ENCODE assay signal across 8 cellular contexts in genomic region chr10:61899997-61900828, GRCh38. TPM values are rescaled to one million over a fixed set of nuclear protein-coding genes. Genes with fewer than 3 reads are reported as not detected.
DNase-seq lines count a peak whose midpoint lies in the region; ATAC-seq and TF ChIP-seq lines count a peak whose summit lies in the region.

No MANE protein-coding gene starts in this region.

- TF ChIP-seq CTCF in fibroblast of pulmonary artery (IDR thresholded peaks at IDR 0.05; ENCODE audit: low read length, missing control alignments) = no peak

- peaks cover 8% of the 10 kb centered on the region for H3K36me3 Mint-ChIP-seq in activated T-helper 2 cell treated with anti-CD3 and anti-CD28 coated beads, Interferon-gamma antibody, Interleukin-2, Interleukin-4, amounts not matched to agents 10 μg/mL and 5 μg/mL and 100 μg/mL, durations not matched to agents 14 hours and 24 hours and 36 hours (ENCODE audit: low read depth)
- H3K36me3 Mint-ChIP-seq in natural killer cell treated with Interleukin-12 subunit alpha and Interleukin-12 subunit beta and Interleukin-15 and Interleukin-18, amount 100 ng/mL, for 72 hours = peaks cover 8% of the 10 kb centered on the region

- H3K27me3 Mint-ChIP-seq in activated T-helper 2 cell treated with anti-CD3 and anti-CD28 coated beads, Interferon-gamma antibody, Interleukin-2, Interleukin-4, amounts not matched to agents 10 μg/mL and 5 μg/mL and 100 μg/mL, durations not matched to agents 14 hours and 24 hours and 36 hours (ENCODE audit: low read depth) = no peaks in the 10 kb centered on the region
- no peaks in the 10 kb centered on the region for H3K27me3 Mint-ChIP-seq in natural killer cell treated with Interleukin-12 subunit alpha and Interleukin-12 subunit beta and Interleukin-15 and Interleukin-18, amount 100 ng/mL, for 72 hours

- peak overlapping the region; percentile 97 for H3K27ac Mint-ChIP-seq in activated T-helper 2 cell treated with anti-CD3 and anti-CD28 coated beads, Interferon-gamma antibody, Interleukin-2, Interleukin-4, amounts not matched to agents 10 μg/mL and 5 μg/mL and 100 μg/mL, durations not matched to agents 14 hours and 24 hours and 36 hours
- peak overlapping the region; percentile 90 to 93 for H3K27ac Mint-ChIP-seq in natural killer cell treated with Interleukin-12 subunit alpha and Interleukin-12 subunit beta and Interleukin-15 and Interleukin-18, amount 100 ng/mL, for 72 hours

- peak; percentile 27 for ATAC-seq in GM21367 (IDR thresholded peaks at IDR 0.05; ENCODE audit: unreplicated experiment)
- peak; percentile 13 to 46 for ATAC-seq in natural killer cell treated with Interleukin-12 subunit alpha and Interleukin-12 subunit beta and Interleukin-15 and Interleukin-18, amount 100 ng/mL, for 72 hours

- H3K4me3 Mint-ChIP-seq in activated T-helper 2 cell treated with anti-CD3 and anti-CD28 coated beads, Interferon-gamma antibody, Interleukin-2, Interleukin-4, amounts not matched to agents 10 μg/mL and 5 μg/mL and 100 μg/mL, durations not matched to agents 14 hours and 24 hours and 36 hours (ENCODE audit: low read depth) = peak overlapping the region; percentile 95
- peak overlapping the region; percentile 95 for H3K4me3 Mint-ChIP-seq in natural killer cell treated with Interleukin-12 subunit alpha and Interleukin-12 subunit beta and Interleukin-15 and Interleukin-18, amount 100 ng/mL, for 72 hours

- intact Hi-C loops in activated T-helper 2 cell treated with anti-CD3 and anti-CD28 coated beads, Interferon-gamma antibody, Interleukin-2, Interleukin-4, amounts not matched to agents 10 μg/mL and 5 μg/mL and 100 μg/mL, durations not matched to agents 14 hours and 24 hours and 36 hours (cut with micrococcal nuclease) = loop anchor here (1.0 to 10.0 kb wide), 11 partner anchors 88 to 1367 kb away; no protein-coding TSS in a partner anchor

- H3K9me3 Mint-ChIP-seq in activated T-helper 2 cell treated with anti-CD3 and anti-CD28 coated beads, Interferon-gamma antibody, Interleukin-2, Interleukin-4, amounts not matched to agents 10 μg/mL and 5 μg/mL and 100 μg/mL, durations not matched to agents 14 hours and 24 hours and 36 hours = no peaks in the 10 kb centered on the region
- H3K9me3 Mint-ChIP-seq in natural killer cell treated with Interleukin-12 subunit alpha and Interleukin-12 subunit beta and Interleukin-15 and Interleukin-18, amount 100 ng/mL, for 72 hours = no peaks in the 10 kb centered on the region

- peak overlapping the region; percentile 80 for H3K27ac ChIP-seq in urinary bladder (ENCODE audit: low read depth)

- H3K9ac ChIP-seq in NT2/D1 (ENCODE audit: insufficient read length, low read depth) = no peak overlapping the region

- under 1% methylated on average over 25 of the region's 25 CpGs for WGBS in urinary bladder

- DNase-seq in DMS114 treated with DMSO at 0.1 percent for 48 hours (lab: John Stamatoyannopoulos, UW; ENCODE audit: unreplicated experiment) (peak; percentile 98), HT-29 (ENCODE audit: low spot score) (peak; percentile 68), NT2/D1 (ENCODE audit: low read depth, low spot score) (no peak), fibroblast of pulmonary artery (ENCODE audit: low read depth) (peak; percentile 79)
- peak; percentile 54 for DNase-seq in activated T-helper 2 cell treated with anti-CD3 and anti-CD28 coated beads, Interferon-gamma antibody, Interleukin-2, Interleukin-4, amounts not matched to agents 10 μg/mL and 5 μg/mL and 100 μg/mL, durations not matched to agents 14 hours and 24 hours and 36 hours (ENCODE audit: low spot score)
- peak; percentile 73 for DNase-seq in natural killer cell treated with Interleukin-12 subunit alpha and Interleukin-12 subunit beta and Interleukin-15 and Interleukin-18, amount 100 ng/mL, for 72 hours (ENCODE audit: low spot score)

- no peaks in the 10 kb centered on the region for H3K4me1 ChIP-seq in NT2/D1 (ENCODE audit: insufficient read depth, insufficient read length)
- H3K4me1 ChIP-seq in urinary bladder (ENCODE audit: insufficient read depth) = no peaks in the 10 kb centered on the region

- H3K9me3 ChIP-seq in NT2/D1 (ENCODE audit: insufficient read depth, low read length) = no peaks in the 10 kb centered on the region

- peaks cover 46% of the 10 kb centered on the region for H3K4me1 Mint-ChIP-seq in activated T-helper 2 cell treated with anti-CD3 and anti-CD28 coated beads, Interferon-gamma antibody, Interleukin-2, Interleukin-4, amounts not matched to agents 10 μg/mL and 5 μg/mL and 100 μg/mL, durations not matched to agents 14 hours and 24 hours and 36 hours (ENCODE audit: low read depth)
- peaks cover 44 to 60% of the 10 kb centered on the region in 2 donors for H3K4me1 Mint-ChIP-seq in natural killer cell treated with Interleukin-12 subunit alpha and Interleukin-12 subunit beta and Interleukin-15 and Interleukin-18, amount 100 ng/mL, for 72 hours (ENCODE audit: low read depth in 2 of 2)

- peaks cover 33% of the 10 kb centered on the region for H3K27me3 ChIP-seq in NT2/D1 (ENCODE audit: insufficient read depth, insufficient read length)

- H3K36me3 ChIP-seq in NT2/D1 (ENCODE audit: insufficient read depth, insufficient read length, low read length) = no peaks in the 10 kb centered on the region
- no peaks in the 10 kb centered on the region for H3K36me3 ChIP-seq in urinary bladder (ENCODE audit: insufficient read depth)

- peak overlapping the region; percentile 49 for H3K4me3 ChIP-seq in NT2/D1 (ENCODE audit: insufficient read length, low read depth)
- H3K4me3 ChIP-seq in fibroblast of pulmonary artery (replicated peaks; ENCODE audit: low read depth, low read length) = peak overlapping the region; percentile 68
- peak overlapping the region; percentile 89 for H3K4me3 ChIP-seq in urinary bladder (ENCODE audit: low read depth, low read length)

RNA-seq across cellular contexts. Expression of gene ARID5B, which starts 1.3 kb away (rescaled TPM):
- total RNA-seq in HT-29 (2014; rRNA removed; shearing (Covaris generic)) = 16.9 and 18.9 TPM in 2 replicates
- 34.9 and 35.7 TPM in 2 replicates for total RNA-seq in activated T-helper 2 cell treated with anti-CD3 and anti-CD28 coated beads, Interferon-gamma antibody, Interleukin-2, Interleukin-4, amounts not matched to agents 10 μg/mL and 5 μg/mL and 100 μg/mL, durations not matched to agents 14 hours and 24 hours and 36 hours
- 10 to 100 TPM; 46.1 to 51.7 TPM for total RNA-seq in natural killer cell treated with Interleukin-12 subunit alpha and Interleukin-12 subunit beta and Interleukin-15 and Interleukin-18, amount 100 ng/mL, for 72 hours
- 52.5 TPM for total RNA-seq in urinary bladder
- 23.5 TPM for polyA plus RNA-seq in urinary bladder
